ENCODE assay signal across 9 cellular contexts in the genomic region with DNA sequence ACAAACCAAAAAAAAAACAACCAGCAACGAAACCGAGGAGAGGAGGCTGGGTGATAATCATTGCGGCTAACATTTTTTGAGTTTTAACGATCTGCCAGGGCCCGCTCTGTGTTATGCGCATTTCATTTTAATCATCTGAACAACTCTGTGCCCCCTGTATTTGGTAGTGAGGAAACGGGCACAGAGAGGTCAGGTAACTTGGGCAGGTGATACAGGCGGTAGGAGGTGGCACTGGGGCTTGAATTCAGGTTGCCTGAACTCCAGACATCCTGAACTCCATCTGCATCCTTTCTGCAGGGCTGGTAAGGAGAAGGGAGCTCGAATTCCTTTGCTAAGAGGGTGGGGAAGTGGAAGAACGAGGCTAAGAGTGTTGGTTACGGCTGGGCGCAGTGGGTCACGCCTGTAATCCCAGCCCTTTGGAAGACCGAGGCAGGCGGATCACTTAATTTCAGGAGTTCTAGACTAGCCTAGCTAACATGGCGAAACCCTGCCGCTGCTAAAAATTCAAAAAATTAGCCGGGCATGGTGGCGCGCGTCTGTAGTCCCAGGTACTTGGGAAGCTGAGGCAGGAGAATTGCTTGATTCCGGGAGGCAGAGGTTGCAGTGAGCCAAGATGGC. TPM values are rescaled to one million over a fixed set of nuclear protein-coding genes. Genes with fewer than 3 reads are reported as not detected.
DNase-seq lines count a peak whose midpoint lies in the region; ATAC-seq, FAIRE-seq and TF ChIP-seq lines count a peak whose summit lies in the region.
"Had no signal": no experiment of that assay in that cellular context is flagged by ENCODE, and none has a peak within 500 bp of the region (broad histone marks: within the 10 kb centered on the region; RNA-seq: fewer than 3 reads in every experiment).

No MANE protein-coding gene starts in this region.

- TF ChIP-seq POLR2A in HepG2 (IDR thresholded peaks at IDR 0.05; ENCODE audit: insufficient read depth in 1 of 2, low read depth in 2 of 2, low read length in 2 of 2), result no peak
- TF ChIP-seq POLR2A in upper lobe of left lung (IDR thresholded peaks at IDR 0.05), result no peak

- no peak for TF ChIP-seq RAD21 in HepG2 (CRISPR knock-in tag; IDR thresholded peaks at IDR 0.05)

- TF ChIP-seq CTCF in HepG2 (CRISPR knock-in tag; IDR thresholded peaks at IDR 0.05) (no peak), upper lobe of left lung (IDR thresholded peaks at IDR 0.05) (no peak)

- H3K27me3 ChIP-seq in HepG2 (ENCODE audit: control insufficient read depth in 1 of 2, insufficient read depth in 2 of 2, low read length in 2 of 2) (no peaks in the 10 kb centered on the region), upper lobe of left lung (no peaks in the 10 kb centered on the region)

- H3K4me1 ChIP-seq in HepG2 (ENCODE audit: insufficient read depth, low read length) (peaks cover 15% of the 10 kb centered on the region), upper lobe of left lung (peaks cover 13 to 26% (median 19%) of the 10 kb centered on the region in 4 donors)

- peak overlapping the region; percentile 89 for H3K27ac Mint-ChIP-seq in activated naive CD4-positive, alpha-beta T cell treated with anti-CD3 and anti-CD28 coated beads for 36 hours
- H3K27ac Mint-ChIP-seq in activated naive CD8-positive, alpha-beta T cell treated with anti-CD3 and anti-CD28 coated beads for 36 hours, result peak overlapping the region; percentile 93

- ATAC-seq in HepG2, result no peak
- ATAC-seq in upper lobe of left lung (ENCODE audit: low FRiP score in 2 of 2), result no peak

- CTCF ChIA-PET in activated naive CD4-positive, alpha-beta T cell treated with anti-CD3 and anti-CD28 coated beads for 36 hours (lab: Charles Lee), result interaction anchor here (1.5 to 1.8 kb wide), 3 partner anchors 8 to 372 kb away, joined by 4 to 5 read pairs (median 5); a partner anchor contains a TSS
- CTCF ChIA-PET in HepG2 (lab: Yijun Ruan, JAX; ENCODE audit: low intra/inter-chr PET ratio, low total read pairs), result no interaction called here

- no peak for TF ChIP-seq EP300 in HepG2 (IDR thresholded peaks at IDR 0.05; ENCODE audit: low read depth in 2 of 2, low read length in 2 of 2)
- TF ChIP-seq EP300 in HepG2 (CRISPR knock-in tag; IDR thresholded peaks at IDR 0.05; ENCODE audit: borderline replicate concordance), result no peak
- no peak for TF ChIP-seq EP300 in upper lobe of left lung (IDR thresholded peaks at IDR 0.05)

- H3K9me3 Mint-ChIP-seq in activated naive CD4-positive, alpha-beta T cell treated with anti-CD3 and anti-CD28 coated beads for 36 hours, result no peaks in the 10 kb centered on the region
- no peaks in the 10 kb centered on the region for H3K9me3 Mint-ChIP-seq in activated naive CD8-positive, alpha-beta T cell treated with anti-CD3 and anti-CD28 coated beads for 36 hours

- H3K36me3 Mint-ChIP-seq in activated naive CD4-positive, alpha-beta T cell treated with anti-CD3 and anti-CD28 coated beads for 36 hours (ENCODE audit: low read depth), result peaks cover 12% of the 10 kb centered on the region
- H3K36me3 Mint-ChIP-seq in activated naive CD8-positive, alpha-beta T cell treated with anti-CD3 and anti-CD28 coated beads for 36 hours, result peaks cover 19% of the 10 kb centered on the region

- H3K4me3 Mint-ChIP-seq in activated naive CD4-positive, alpha-beta T cell treated with anti-CD3 and anti-CD28 coated beads for 36 hours, result peak overlapping the region; percentile 88
- peak overlapping the region; percentile 98 for H3K4me3 Mint-ChIP-seq in activated naive CD8-positive, alpha-beta T cell treated with anti-CD3 and anti-CD28 coated beads for 36 hours

- peaks cover 59% of the 10 kb centered on the region for H3K4me1 Mint-ChIP-seq in activated naive CD4-positive, alpha-beta T cell treated with anti-CD3 and anti-CD28 coated beads for 36 hours (ENCODE audit: low read depth)
- H3K4me1 Mint-ChIP-seq in activated naive CD8-positive, alpha-beta T cell treated with anti-CD3 and anti-CD28 coated beads for 36 hours, result peaks cover 51% of the 10 kb centered on the region

- no peak for FAIRE-seq in HepG2 (lab: Jason Lieb, UNC)

- WGBS in HepG2 (ENCODE audit: low lambda C conversion rate), result 83% methylated on average over 22 of the region's 22 CpGs
- WGBS in upper lobe of left lung, 2 donors, result 79 to 83% methylated on average over 21 to 22 of the region's 22 CpGs

- peak overlapping the region; percentile 71 for H3K9ac ChIP-seq in HepG2 (ENCODE audit: insufficient read depth, low read depth, low read length)

- BruUV-seq in HepG2 (replicated peaks; lab: Mats Ljungman, UMichigan), result no TSS peak

- H3K36me3 ChIP-seq in HepG2 (replicated peaks in 1 of 2; ENCODE audit: control insufficient read depth in 1 of 2, insufficient read depth in 2 of 2, low read length in 2 of 2) (peaks cover 2 to 4% of the 10 kb centered on the region in 2 experiments; a peak in 1 of 5 replicates), upper lobe of left lung (peaks cover 0 to 15% (median 4%) of the 10 kb centered on the region in 4 donors)

- in situ Hi-C loops in HepG2 (cut with HindIII; ENCODE audit: extremely low pct_ligation_motif_present, low pct_unique_long_range_greater_than_20kb), result no loop called here

- no peaks in the 10 kb centered on the region for H4K20me1 ChIP-seq in HepG2 (ENCODE audit: insufficient read depth, low read length)

- H3K79me2 ChIP-seq in HepG2 (ENCODE audit: insufficient read depth, low read length), result peaks cover 8% of the 10 kb centered on the region

- H3K4me3 ChIP-seq in HepG2 (replicated peaks in 1 of 3; ENCODE audit: insufficient read depth in 1 of 3, low read depth in 2 of 3, low read length in 3 of 3), result peak overlapping the region; percentile 68 to 81 (median 70)
- H3K4me3 ChIP-seq in upper lobe of left lung, result peak overlapping the region; percentile 57 to 86 (median 70)

- H3K4me2 ChIP-seq in HepG2 (ENCODE audit: low read depth, low read length), result peak overlapping the region; percentile 72

- H3K27ac ChIP-seq in HepG2 (ENCODE audit: extremely low read length, insufficient read depth, low read length) (peak overlapping the region; percentile 83), upper lobe of left lung (peak overlapping the region in 2 of 4 donors; percentile 67 to 77)

- POLR2A ChIA-PET in HepG2 (lab: Yijun Ruan, JAX), result interaction anchor here (1.5 to 1.7 kb wide), 2 partner anchors 44 to 219 kb away, joined by 3 to 6 read pairs; a partner anchor contains a TSS

- no peaks in the 10 kb centered on the region for H3K27me3 Mint-ChIP-seq in activated naive CD4-positive, alpha-beta T cell treated with anti-CD3 and anti-CD28 coated beads for 36 hours (ENCODE audit: low read depth)
- H3K27me3 Mint-ChIP-seq in activated naive CD8-positive, alpha-beta T cell treated with anti-CD3 and anti-CD28 coated beads for 36 hours, result no peaks in the 10 kb centered on the region

- H2AFZ ChIP-seq in HepG2 (ENCODE audit: low read length), result no peak overlapping the region

- no peaks in the 10 kb centered on the region for H3K9me3 ChIP-seq in HepG2 (ENCODE audit: low read length)
- H3K9me3 ChIP-seq in upper lobe of left lung, result no peaks in the 10 kb centered on the region

- intact Hi-C loops in activated naive CD4-positive, alpha-beta T cell treated with anti-CD3 and anti-CD28 coated beads for 36 hours (cut with micrococcal nuclease), result loop anchor here (2.0 to 5.0 kb wide), 6 partner anchors 77 to 980 kb away; a partner anchor contains a TSS
- intact Hi-C loops in HepG2 (cut with micrococcal nuclease; ENCODE audit: unreplicated experiment), result loop anchor here (2.0 kb wide), 1 partner anchor 235 kb away; no protein-coding TSS in a partner anchor

- DNase-seq in activated naive CD4-positive, alpha-beta T cell treated with anti-CD3 and anti-CD28 coated beads for 36 hours, result no peak
- DNase-seq in activated naive CD4-positive, alpha-beta T cell (lab: John Stamatoyannopoulos, UW), result no peak
- no peak for DNase-seq in activated naive CD8-positive, alpha-beta T cell treated with anti-CD3 and anti-CD28 coated beads for 36 hours
- DNase-seq in HepG2 (ENCODE audit: low spot score), result no peak
- DNase-seq in upper lobe of left lung, result no peak
- DNase-seq in nucleus accumbens (lab: John Stamatoyannopoulos, UW), result no peak
- DNase-seq in dermis blood vessel endothelial cell, result no peak
- DNase-seq in occipital lobe (lab: John Stamatoyannopoulos, UW), result no peak
- DNase-seq: activated CD4-positive, CD25-positive, alpha-beta regulatory T cell treated with anti-CD3 and anti-CD28 coated beads, Interleukin-2, amount 50 U/mL, for 72 hours had no signal

RNA-seq across cellular contexts. Expression of a gene that starts 1.1 kb away (rescaled TPM):
- 10 to 100 TPM; 12.1 to 13.9 TPM for total RNA-seq in activated naive CD4-positive, alpha-beta T cell treated with anti-CD3 and anti-CD28 coated beads for 36 hours
- total RNA-seq in activated naive CD8-positive, alpha-beta T cell treated with anti-CD3 and anti-CD28 coated beads for 36 hours, result 10 to 100 TPM in 1 of 2 experiments, 1 to 10 TPM in 1; 8.8 to 10.1 TPM
- total RNA-seq in HepG2 (2016; rRNA removed; fragmentation: Illumina TruSeq; extraction: Trizol) (19.5 and 25.9 TPM in 2 replicates), upper lobe of left lung (10 to 100 TPM; 12.8 to 40.8 (median 18.4) TPM), dermis blood vessel endothelial cell (12.1 and 17.3 TPM in 2 replicates), occipital lobe (38.4 TPM)
- 11.0 and 15.5 TPM in 2 replicates for total RNA-seq in HepG2 (2016; cell fraction: cytosol; rRNA removed; fragmentation: Illumina TruSeq; extraction: Trizol; ENCODE audit: low read depth)
- total RNA-seq in HepG2 (2016; cell fraction: insoluble cytoplasmic fraction; rRNA removed; fragmentation: Illumina TruSeq; extraction: Trizol), result 18.5 and 28.6 TPM in 2 replicates
- total RNA-seq in HepG2 (2016; cell fraction: membrane; rRNA removed; fragmentation: Illumina TruSeq; extraction: Trizol), result 6.7 and 9.0 TPM in 2 replicates
- 12.3 and 17.1 TPM in 2 replicates for total RNA-seq in HepG2 (2016; cell fraction: nucleus; rRNA removed; fragmentation: Illumina TruSeq; extraction: Trizol)
- polyA plus RNA-seq in HepG2 (2011; rRNA removed), result 3.5 and 6.0 TPM in 2 replicates
- 2.9 and 3.9 TPM in 2 replicates for polyA plus RNA-seq in HepG2 (2011; cell fraction: cytosol; rRNA removed)
- polyA plus RNA-seq in HepG2 (2011; cell fraction: nucleus; rRNA removed), result 1.9 and 4.4 TPM in 2 replicates
- polyA plus RNA-seq in HepG2 (2012), result 5.2 and 6.8 TPM in 2 replicates
- 3.4 and 3.8 TPM in 2 replicates for polyA plus RNA-seq in HepG2 (2016; cell fraction: cytosol; fragmentation: Illumina TruSeq; extraction: Trizol; ENCODE audit: low read depth)
- polyA plus RNA-seq in HepG2 (2016; cell fraction: insoluble cytoplasmic fraction; fragmentation: Illumina TruSeq; extraction: Trizol; ENCODE audit: low read depth), result 22.5 and 28.8 TPM in 2 replicates
- 5.0 and 5.3 TPM in 2 replicates for polyA plus RNA-seq in HepG2 (2016; cell fraction: membrane; fragmentation: Illumina TruSeq; extraction: Trizol; ENCODE audit: low read depth)
- polyA plus RNA-seq in HepG2 (2016; cell fraction: nucleus; fragmentation: Illumina TruSeq; extraction: Trizol; ENCODE audit: insufficient read depth, low read depth), result 12.9 and 20.1 TPM in 2 replicates
- polyA minus RNA-seq in HepG2 (2011; rRNA and poly(A)+ RNA removed; ENCODE audit: low replicate concordance), result 3.6 and 12.3 TPM in 2 replicates
- polyA minus RNA-seq in HepG2 (2011; cell fraction: cytosol; rRNA and poly(A)+ RNA removed), result 5.9 and 8.1 TPM in 2 replicates
- polyA minus RNA-seq in HepG2 (2011; cell fraction: nucleus; rRNA and poly(A)+ RNA removed), result 6.7 and 9.6 TPM in 2 replicates

RNA-seq across cellular contexts. Expression of a gene that starts 6.6 kb away (rescaled TPM):
- not detected for total RNA-seq in activated naive CD4-positive, alpha-beta T cell treated with anti-CD3 and anti-CD28 coated beads for 36 hours
- not detected for total RNA-seq in activated naive CD8-positive, alpha-beta T cell treated with anti-CD3 and anti-CD28 coated beads for 36 hours
- total RNA-seq in HepG2 (2016; rRNA removed; fragmentation: Illumina TruSeq; extraction: Trizol) (not detected in 2 replicates), upper lobe of left lung (not detected), dermis blood vessel endothelial cell (not detected in 2 replicates), occipital lobe (not detected)
- total RNA-seq in HepG2 (2016; cell fraction: cytosol; rRNA removed; fragmentation: Illumina TruSeq; extraction: Trizol; ENCODE audit: low read depth), result not detected in 2 replicates
- not detected in 2 replicates for total RNA-seq in HepG2 (2016; cell fraction: insoluble cytoplasmic fraction; rRNA removed; fragmentation: Illumina TruSeq; extraction: Trizol)
- not detected in 2 replicates for total RNA-seq in HepG2 (2016; cell fraction: membrane; rRNA removed; fragmentation: Illumina TruSeq; extraction: Trizol)
- total RNA-seq in HepG2 (2016; cell fraction: nucleus; rRNA removed; fragmentation: Illumina TruSeq; extraction: Trizol), result not detected in 2 replicates
- not detected in 2 replicates for polyA plus RNA-seq in HepG2 (2011; rRNA removed)
- not detected in 2 replicates for polyA plus RNA-seq in HepG2 (2011; cell fraction: cytosol; rRNA removed)
- polyA plus RNA-seq in HepG2 (2011; cell fraction: nucleus; rRNA removed), result not detected in 2 replicates
- not detected in 2 replicates for polyA plus RNA-seq in HepG2 (2012)
- not detected in 2 replicates for polyA plus RNA-seq in HepG2 (2016; cell fraction: cytosol; fragmentation: Illumina TruSeq; extraction: Trizol; ENCODE audit: low read depth)
- not detected in 2 replicates for polyA plus RNA-seq in HepG2 (2016; cell fraction: insoluble cytoplasmic fraction; fragmentation: Illumina TruSeq; extraction: Trizol; ENCODE audit: low read depth)
- polyA plus RNA-seq in HepG2 (2016; cell fraction: membrane; fragmentation: Illumina TruSeq; extraction: Trizol; ENCODE audit: low read depth), result not detected in 2 replicates
- not detected in 2 replicates for polyA plus RNA-seq in HepG2 (2016; cell fraction: nucleus; fragmentation: Illumina TruSeq; extraction: Trizol; ENCODE audit: insufficient read depth, low read depth)
- polyA minus RNA-seq in HepG2 (2011; rRNA and poly(A)+ RNA removed; ENCODE audit: low replicate concordance), result not detected in 2 replicates
- not detected in 2 replicates for polyA minus RNA-seq in HepG2 (2011; cell fraction: cytosol; rRNA and poly(A)+ RNA removed)
- polyA minus RNA-seq in HepG2 (2011; cell fraction: nucleus; rRNA and poly(A)+ RNA removed), result not detected in 2 replicates

RNA-seq across cellular contexts. Expression of a gene that starts 58.4 kb away (rescaled TPM):
- 10 to 100 TPM; 20.0 to 27.1 TPM for total RNA-seq in activated naive CD4-positive, alpha-beta T cell treated with anti-CD3 and anti-CD28 coated beads for 36 hours
- 10 to 100 TPM; 37.5 to 38.2 TPM for total RNA-seq in activated naive CD8-positive, alpha-beta T cell treated with anti-CD3 and anti-CD28 coated beads for 36 hours
- 14.7 and 16.9 TPM in 2 replicates for total RNA-seq in HepG2 (2016; rRNA removed; fragmentation: Illumina TruSeq; extraction: Trizol)
- 13.0 and 15.0 TPM in 2 replicates for total RNA-seq in HepG2 (2016; cell fraction: cytosol; rRNA removed; fragmentation: Illumina TruSeq; extraction: Trizol; ENCODE audit: low read depth)
- 13.7 and 14.1 TPM in 2 replicates for total RNA-seq in HepG2 (2016; cell fraction: insoluble cytoplasmic fraction; rRNA removed; fragmentation: Illumina TruSeq; extraction: Trizol)
- 21.1 and 21.2 TPM in 2 replicates for total RNA-seq in HepG2 (2016; cell fraction: membrane; rRNA removed; fragmentation: Illumina TruSeq; extraction: Trizol)
- total RNA-seq in HepG2 (2016; cell fraction: nucleus; rRNA removed; fragmentation: Illumina TruSeq; extraction: Trizol), result 17.3 and 20.1 TPM in 2 replicates
- polyA plus RNA-seq in HepG2 (2011; rRNA removed), result 29.9 and 32.0 TPM in 2 replicates
- 19.5 and 30.9 TPM in 2 replicates for polyA plus RNA-seq in HepG2 (2011; cell fraction: cytosol; rRNA removed)
- 47.2 and 62.5 TPM in 2 replicates for polyA plus RNA-seq in HepG2 (2011; cell fraction: nucleus; rRNA removed)
- polyA plus RNA-seq in HepG2 (2012), result 44.9 and 50.3 TPM in 2 replicates
- 21.5 and 26.6 TPM in 2 replicates for polyA plus RNA-seq in HepG2 (2016; cell fraction: cytosol; fragmentation: Illumina TruSeq; extraction: Trizol; ENCODE audit: low read depth)
- polyA plus RNA-seq in HepG2 (2016; cell fraction: insoluble cytoplasmic fraction; fragmentation: Illumina TruSeq; extraction: Trizol; ENCODE audit: low read depth), result 42.7 and 56.8 TPM in 2 replicates
- 47.4 and 51.4 TPM in 2 replicates for polyA plus RNA-seq in HepG2 (2016; cell fraction: membrane; fragmentation: Illumina TruSeq; extraction: Trizol; ENCODE audit: low read depth)
- 68.2 and 80.3 TPM in 2 replicates for polyA plus RNA-seq in HepG2 (2016; cell fraction: nucleus; fragmentation: Illumina TruSeq; extraction: Trizol; ENCODE audit: insufficient read depth, low read depth)
- polyA minus RNA-seq in HepG2 (2011; rRNA and poly(A)+ RNA removed; ENCODE audit: low replicate concordance), result 16.6 and 30.8 TPM in 2 replicates
- 13.0 and 19.4 TPM in 2 replicates for polyA minus RNA-seq in HepG2 (2011; cell fraction: cytosol; rRNA and poly(A)+ RNA removed)
- 26.0 and 27.7 TPM in 2 replicates for polyA minus RNA-seq in HepG2 (2011; cell fraction: nucleus; rRNA and poly(A)+ RNA removed)
- 10 to 100 TPM; 33.0 to 77.5 (median 54.6) TPM for total RNA-seq in upper lobe of left lung
- 19.9 and 22.8 TPM in 2 replicates for total RNA-seq in dermis blood vessel endothelial cell
- total RNA-seq in occipital lobe, result 12.2 TPM

RNA-seq across cellular contexts. Expression of a gene that starts 58.6 kb away (rescaled TPM):
- total RNA-seq in activated naive CD4-positive, alpha-beta T cell treated with anti-CD3 and anti-CD28 coated beads for 36 hours, result 1 to 10 TPM; 1.1 TPM
- 1 to 10 TPM; 2.7 TPM for total RNA-seq in activated naive CD8-positive, alpha-beta T cell treated with anti-CD3 and anti-CD28 coated beads for 36 hours
- total RNA-seq in HepG2 (2016; rRNA removed; fragmentation: Illumina TruSeq; extraction: Trizol), result 2.4 and 3.8 TPM in 2 replicates
- total RNA-seq in HepG2 (2016; cell fraction: cytosol; rRNA removed; fragmentation: Illumina TruSeq; extraction: Trizol; ENCODE audit: low read depth), result 0.40 and 0.53 TPM in 2 replicates
- total RNA-seq in HepG2 (2016; cell fraction: insoluble cytoplasmic fraction; rRNA removed; fragmentation: Illumina TruSeq; extraction: Trizol), result 2.5 and 3.4 TPM in 2 replicates
- total RNA-seq in HepG2 (2016; cell fraction: membrane; rRNA removed; fragmentation: Illumina TruSeq; extraction: Trizol), result 1.6 and 1.7 TPM in 2 replicates
- total RNA-seq in HepG2 (2016; cell fraction: nucleus; rRNA removed; fragmentation: Illumina TruSeq; extraction: Trizol), result 3.2 and 3.5 TPM in 2 replicates
- polyA plus RNA-seq in HepG2 (2011; rRNA removed), result 1.2 and 1.3 TPM in 2 replicates
- 0.58 and 0.96 TPM in 2 replicates for polyA plus RNA-seq in HepG2 (2011; cell fraction: cytosol; rRNA removed)
- 1.4 and 1.8 TPM in 2 replicates for polyA plus RNA-seq in HepG2 (2011; cell fraction: nucleus; rRNA removed)
- 1.4 TPM in 2 replicates for polyA plus RNA-seq in HepG2 (2012)
- polyA plus RNA-seq in HepG2 (2016; cell fraction: cytosol; fragmentation: Illumina TruSeq; extraction: Trizol; ENCODE audit: low read depth), result 0.08 and 0.10 TPM in 2 replicates
- 2.1 and 2.4 TPM in 2 replicates for polyA plus RNA-seq in HepG2 (2016; cell fraction: insoluble cytoplasmic fraction; fragmentation: Illumina TruSeq; extraction: Trizol; ENCODE audit: low read depth)
- polyA plus RNA-seq in HepG2 (2016; cell fraction: membrane; fragmentation: Illumina TruSeq; extraction: Trizol; ENCODE audit: low read depth), result 0.49 and 0.58 TPM in 2 replicates
- polyA plus RNA-seq in HepG2 (2016; cell fraction: nucleus; fragmentation: Illumina TruSeq; extraction: Trizol; ENCODE audit: insufficient read depth, low read depth), result 3.1 and 3.4 TPM in 2 replicates
- polyA minus RNA-seq in HepG2 (2011; rRNA and poly(A)+ RNA removed; ENCODE audit: low replicate concordance), result 1.1 and 1.7 TPM in 2 replicates
- polyA minus RNA-seq in HepG2 (2011; cell fraction: cytosol; rRNA and poly(A)+ RNA removed), result 1.2 and 1.8 TPM in 2 replicates
- 3.9 and 5.2 TPM in 2 replicates for polyA minus RNA-seq in HepG2 (2011; cell fraction: nucleus; rRNA and poly(A)+ RNA removed)
- total RNA-seq in upper lobe of left lung, result 1 to 10 TPM in 5 of 6 donors, under 1 TPM in 1; 0.78 to 7.7 (median 4.6) TPM
- 2.4 and 3.7 TPM in 2 replicates for total RNA-seq in dermis blood vessel endothelial cell
- total RNA-seq in occipital lobe, result 4.4 TPM
